ENCODE assay signal across 24 cellular contexts in genomic region chr14:97153527-97153926, GRCh38.
"Had no signal": no experiment of that assay in that cellular context is flagged by ENCODE, and none has a peak within 500 bp of the region (broad histone marks: within the 10 kb centered on the region; RNA-seq: fewer than 3 reads in every experiment).

No MANE protein-coding gene starts in this region.

- H3K9me3 Mint-ChIP-seq: effector memory CD8-positive, alpha-beta T cell; endodermal cell; mesothelial cell of epicardium had no signal

- H3K27ac Mint-ChIP-seq: dendritic cell treated with granulocyte-macrophage colony-stimulating factor and Interleukin-4, amounts not matched to agents 40 ng/mL and 50 ng/mL, for 4 days; effector memory CD8-positive, alpha-beta T cell; endodermal cell; mesothelial cell of epicardium had no signal

- H3K4me3 Mint-ChIP-seq: dendritic cell treated with granulocyte-macrophage colony-stimulating factor and Interleukin-4, amounts not matched to agents 40 ng/mL and 50 ng/mL, for 4 days; effector memory CD8-positive, alpha-beta T cell; endodermal cell; mesothelial cell of epicardium; naive B cell had no signal

- H3K4me1 ChIP-seq: colonic mucosa, esophagus squamous epithelium, gastrocnemius medialis, heart right ventricle, left lung, lower lobe of right lung had no signal

- H3K4me1 Mint-ChIP-seq: mesothelial cell of epicardium, naive B cell had no signal

- H3K9me3 ChIP-seq: colonic mucosa, esophagus squamous epithelium, gastrocnemius medialis, heart right ventricle, lower lobe of right lung, mucosa of descending colon had no signal

- H3K27me3 ChIP-seq: colonic mucosa, gastrocnemius medialis had no signal

- H3K36me3 Mint-ChIP-seq: mesothelial cell of epicardium had no signal

- H3K27ac ChIP-seq: colonic mucosa, epithelial cell of prostate, esophagus squamous epithelium, gastrocnemius medialis, heart right ventricle, left lung, lower lobe of right lung had no signal

- H3K4me3 ChIP-seq: colonic mucosa, esophagus squamous epithelium, gastrocnemius medialis, heart right ventricle, left lung, lower lobe of right lung, mucosa of descending colon had no signal

- ATAC-seq: effector memory CD8-positive, alpha-beta T cell; esophagus mucosa; gastrocnemius medialis; heart right ventricle; left cardiac atrium; left lung; left ventricle myocardium superior; lower lobe of right lung; mucosa of descending colon had no signal

- DNase-seq: colonic mucosa; cortex of kidney; effector CD8-positive, alpha-beta T cell; effector memory CD8-positive, alpha-beta T cell; endodermal cell; erythroblast; esophagus squamous epithelium; foreskin fibroblast; foreskin melanocyte; gastrocnemius medialis; glutamatergic neuron; heart right ventricle; hippocampal formation; left cardiac atrium; left lung; left ventricle myocardium superior; lower lobe of right lung; mesenchymal stem cell; mucosa of descending colon; naive B cell had no signal

- H3K36me3 ChIP-seq: colonic mucosa, esophagus squamous epithelium, gastrocnemius medialis, heart right ventricle, left lung, lower lobe of right lung had no signal
